In genomic region chr6:148905111-148905870, GRCh38 we compare ENCODE assay signal across 27 cellular contexts.
"Had no signal": no experiment of that assay in that cellular context is flagged by ENCODE, and none has a peak within 500 bp of the region (broad histone marks: within the 10 kb centered on the region; RNA-seq: fewer than 3 reads in every experiment).

No MANE protein-coding gene starts in this region.

- H3K36me3 ChIP-seq: brain microvascular endothelial cell, esophagus muscularis mucosa, right lobe of liver, stomach, thyroid gland, upper lobe of right lung, WERI-Rb-1 had no signal

- H3K27ac ChIP-seq: brain microvascular endothelial cell, esophagus muscularis mucosa, right lobe of liver, stomach, upper lobe of right lung, WERI-Rb-1 had no signal

- H3K9me3 ChIP-seq: esophagus muscularis mucosa, right lobe of liver, stomach, thyroid gland, upper lobe of right lung had no signal

- H3K4me1 ChIP-seq: right lobe of liver, stomach, thyroid gland, upper lobe of right lung had no signal

- H3K4me1 Mint-ChIP-seq: activated CD4-positive, alpha-beta T cell treated with anti-CD3 and anti-CD28 coated beads, Interleukin-2, amount 10 ng/mL, durations not matched to agents 24 days and 14 days had no signal

- H3K4me3 Mint-ChIP-seq: activated CD4-positive, alpha-beta memory T cell treated with anti-CD3 and anti-CD28 coated beads for 36 hours; activated CD4-positive, alpha-beta T cell treated with anti-CD3 and anti-CD28 coated beads, Interleukin-2, amount 10 ng/mL, durations not matched to agents 24 days and 14 days; activated T-helper 1 cell treated with anti-CD3 and anti-CD28 coated beads, Interleukin-12 subunit alpha, Interleukin-12 subunit beta, Interleukin-2, Interleukin-4 antibody, amounts not matched to agents 30 ng/mL and 10 ng/mL and 1 ng/mL, durations not matched to agents 14 hours and 24 hours and 36 hours; dendritic cell treated with granulocyte-macrophage colony-stimulating factor and Interleukin-4, amounts not matched to agents 40 ng/mL and 50 ng/mL, for 4 days; naive thymus-derived CD8-positive, alpha-beta T cell; T-helper 17 cell had no signal

- DNase-seq: activated CD4-positive, alpha-beta memory T cell treated with anti-CD3 and anti-CD28 coated beads for 36 hours; activated CD4-positive, alpha-beta T cell treated with anti-CD3 and anti-CD28 coated beads, Interleukin-2, amount 10 ng/mL, durations not matched to agents 24 days and 14 days; activated CD4-positive, CD25-positive, alpha-beta regulatory T cell treated with anti-CD3 and anti-CD28 coated beads, Interleukin-2, amount 50 U/mL, for 72 hours; activated CD8-positive, alpha-beta memory T cell treated with anti-CD3 and anti-CD28 coated beads, Interleukin-2, amount 50 U/mL, for 4 hours; activated gamma-delta T cell; activated naive CD4-positive, alpha-beta T cell treated with anti-CD3 and anti-CD28 coated beads, Interleukin-2, amount 50 U/mL, for 16 hours; activated T-cell treated with anti-CD3 and anti-CD28 coated beads, Interleukin-2, amount 50 U/mL, for 1 hour; amniotic stem cell; brain microvascular endothelial cell; effector CD4-positive, alpha-beta T cell; foreskin melanocyte; kidney glomerular epithelial cell; mammary epithelial cell; midbrain; naive thymus-derived CD8-positive, alpha-beta T cell; posterior cingulate gyrus; right lobe of liver; stimulated activated CD4-positive, alpha-beta T cell treated with anti-CD3 and anti-CD28 coated beads, Interleukin-4, amount 100 ng/mL, for 1 hour; stomach; T-helper 17 cell; T1000; thyroid gland; upper lobe of right lung; WERI-Rb-1 had no signal

- H3K27me3 Mint-ChIP-seq: activated CD4-positive, alpha-beta memory T cell treated with anti-CD3 and anti-CD28 coated beads for 36 hours; T-helper 17 cell had no signal

- H3K27me3 ChIP-seq: brain microvascular endothelial cell, esophagus muscularis mucosa, right lobe of liver, stomach, thyroid gland, upper lobe of right lung had no signal

- ATAC-seq: naive thymus-derived CD8-positive, alpha-beta T cell; right lobe of liver; T-helper 17 cell; upper lobe of right lung had no signal

- H3K9me3 Mint-ChIP-seq: activated CD4-positive, alpha-beta T cell treated with anti-CD3 and anti-CD28 coated beads, Interleukin-2, amount 10 ng/mL, durations not matched to agents 24 days and 14 days; activated T-helper 1 cell treated with anti-CD3 and anti-CD28 coated beads, Interleukin-12 subunit alpha, Interleukin-12 subunit beta, Interleukin-2, Interleukin-4 antibody, amounts not matched to agents 30 ng/mL and 10 ng/mL and 1 ng/mL, durations not matched to agents 14 hours and 24 hours and 36 hours had no signal

- H3K4me3 ChIP-seq: esophagus muscularis mucosa, right lobe of liver, stomach, thyroid gland, upper lobe of right lung had no signal

- H3K27ac Mint-ChIP-seq: activated CD4-positive, alpha-beta memory T cell treated with anti-CD3 and anti-CD28 coated beads for 36 hours; activated CD4-positive, alpha-beta T cell treated with anti-CD3 and anti-CD28 coated beads, Interleukin-2, amount 10 ng/mL, durations not matched to agents 24 days and 14 days; activated T-helper 1 cell treated with anti-CD3 and anti-CD28 coated beads, Interleukin-12 subunit alpha, Interleukin-12 subunit beta, Interleukin-2, Interleukin-4 antibody, amounts not matched to agents 30 ng/mL and 10 ng/mL and 1 ng/mL, durations not matched to agents 14 hours and 24 hours and 36 hours; dendritic cell treated with granulocyte-macrophage colony-stimulating factor and Interleukin-4, amounts not matched to agents 40 ng/mL and 50 ng/mL, for 4 days; naive thymus-derived CD8-positive, alpha-beta T cell; T-helper 17 cell had no signal
